In genomic region chr3:9183011-9183410, GRCh38 we compare ENCODE assay signal across 20 cellular contexts.
DNase-seq lines count a peak whose midpoint lies in the region; ATAC-seq and TF ChIP-seq lines count a peak whose summit lies in the region.
"Had no signal": no experiment of that assay in that cellular context is flagged by ENCODE, and none has a peak within 500 bp of the region (broad histone marks: within the 10 kb centered on the region; RNA-seq: fewer than 3 reads in every experiment).

No MANE protein-coding gene starts in this region.

- H3K79me2 ChIP-seq in mammary epithelial cell (ENCODE audit: insufficient read depth, low read length) (peaks cover 53% of the 10 kb centered on the region), neural cell (replicated peaks; ENCODE audit: insufficient read depth, low read length) (peaks cover 6% of the 10 kb centered on the region)

- H3K4me2 ChIP-seq in mammary epithelial cell (ENCODE audit: insufficient read depth, low read depth, low read length) (peak overlapping the region; percentile 18), neural cell (ENCODE audit: low read length) (peak overlapping the region; percentile 42)
- H3K4me2 ChIP-seq: A549 had no signal

- H3K36me3 ChIP-seq in mammary epithelial cell (ENCODE audit: insufficient read depth, low read length) (no peaks in the 10 kb centered on the region), breast epithelium (no peaks in the 10 kb centered on the region), neural cell (ENCODE audit: insufficient read depth, low read length) (no peaks in the 10 kb centered on the region), esophagus squamous epithelium (no peaks in the 10 kb centered on the region)
- H3K36me3 ChIP-seq: upper lobe of left lung had no signal

- no peak for ATAC-seq in GM21717 (IDR thresholded peaks at IDR 0.05; ENCODE audit: unreplicated experiment)
- ATAC-seq: A549; activated naive CD4-positive, alpha-beta T cell treated with anti-CD3 and anti-CD28 coated beads, Interleukin-2, amount 50 U/mL, for 72 hours; effector memory CD8-positive, alpha-beta T cell; naive thymus-derived CD4-positive, alpha-beta T cell had no signal

- TF ChIP-seq RAD21 in neural cell (conservative IDR thresholded peaks at IDR 0.05) = no peak

- H3K4me3 Mint-ChIP-seq in chondrocyte (ENCODE audit: unreplicated experiment) = no peak overlapping the region
- H3K4me3 Mint-ChIP-seq: activated CD4-positive, alpha-beta memory T cell treated with anti-CD3 and anti-CD28 coated beads, Interleukin-2, amount 10 ng/mL, durations not matched to agents 7 days and 5 days; activated T-cell treated with anti-CD3 and anti-CD28 coated beads, Interleukin-2, amount 50 U/mL, for 24 hours; CD4-positive, alpha-beta T cell; effector memory CD8-positive, alpha-beta T cell; naive thymus-derived CD4-positive, alpha-beta T cell had no signal

- dilution Hi-C loops in mammary epithelial cell (cut with HindIII; ENCODE audit: low sequenced_read_pairs) = no loop called here

- H3K4me1 ChIP-seq in mammary epithelial cell (ENCODE audit: insufficient read depth, low read length) (peaks cover 22% of the 10 kb centered on the region), breast epithelium (no peaks in the 10 kb centered on the region), esophagus squamous epithelium (peaks cover 0 to 16% (median 7%) of the 10 kb centered on the region in 3 donors)
- H3K4me1 ChIP-seq: A549 had no signal

- intact Hi-C loops in mammary epithelial cell (cut with micrococcal nuclease) = no loop called here
- intact Hi-C loops in breast epithelium (cut with DNase I; ENCODE audit: low total_unique reads) = no loop called here
- intact Hi-C loops in head of caudate nucleus (cut with DNase I) = no loop called here
- intact Hi-C loops in esophagus squamous epithelium (cut with DNase I) = no loop called here

- no peak for TF ChIP-seq EP300 in neural cell (conservative IDR thresholded peaks at IDR 0.05; ENCODE audit: poor library complexity, severe bottlenecking)

- H3K27me3 ChIP-seq in mammary epithelial cell (ENCODE audit: insufficient read depth, low read length) (no peaks in the 10 kb centered on the region), breast epithelium (no peaks in the 10 kb centered on the region), neural cell (ENCODE audit: insufficient read depth, low read depth, low read length) (no peaks in the 10 kb centered on the region), esophagus squamous epithelium (no peaks in the 10 kb centered on the region)
- H3K27me3 ChIP-seq: upper lobe of left lung had no signal

- H3K4me1 Mint-ChIP-seq in chondrocyte (ENCODE audit: low read depth) = peaks cover 6% of the 10 kb centered on the region

- H4K20me1 ChIP-seq in mammary epithelial cell (ENCODE audit: insufficient read depth, low read length) (no peaks in the 10 kb centered on the region), neural cell (ENCODE audit: insufficient read depth) (no peaks in the 10 kb centered on the region)

- H3K36me3 Mint-ChIP-seq in chondrocyte (ENCODE audit: low read depth) = no peaks in the 10 kb centered on the region

- no peak overlapping the region for H2AFZ ChIP-seq in mammary epithelial cell (ENCODE audit: low read depth, low read length)
- H2AFZ ChIP-seq in neural cell (ENCODE audit: low read depth, low read length) = no peak overlapping the region

- DNase-seq in mammary epithelial cell (no peak), breast epithelium (ENCODE audit: low spot score in 2 of 2) (no peak), head of caudate nucleus (peak in 32 of 42 donors; percentile 29 to 82 (median 61)), chondrocyte (ENCODE audit: low spot score) (no peak), esophagus squamous epithelium (lab: John Stamatoyannopoulos, UW) (no peak), EL (no peak)
- DNase-seq: activated CD4-positive, alpha-beta memory T cell treated with anti-CD3 and anti-CD28 coated beads, Interleukin-2, amount 10 ng/mL, durations not matched to agents 7 days and 5 days; activated T-cell treated with anti-CD3 and anti-CD28 coated beads, Interleukin-2, amount 50 U/mL, for 24 hours; CD4-positive, alpha-beta T cell; effector memory CD8-positive, alpha-beta T cell; naive thymus-derived CD4-positive, alpha-beta T cell; NK-92 treated with Interleukin-12 subunit alpha and Interleukin-12 subunit beta, amount 100 ng/mL, for 24 hours; right cardiac atrium; RPMI8226; stimulated activated naive CD4-positive, alpha-beta T cell treated with Interleukin-2 at 50 U/mL for 16 hours; upper lobe of left lung had no signal

- TF ChIP-seq CTCF in mammary epithelial cell (conservative IDR thresholded peaks at IDR 0.05 in 1 of 2, IDR thresholded peaks at IDR 0.05 in 1 of 2; ENCODE audit: extremely low read depth in 1 of 2, insufficient read depth in 1 of 2, low read depth in 1 of 2, low read length in 2 of 2) (no peak), breast epithelium (IDR thresholded peaks at IDR 0.05) (no peak), neural cell (IDR thresholded peaks at IDR 0.05; ENCODE audit: poor library complexity, severe bottlenecking) (no peak), chondrocyte (IDR thresholded peaks at IDR 0.05) (no peak), esophagus squamous epithelium (IDR thresholded peaks at IDR 0.05) (no peak)

- no peak overlapping the region for H3K27ac Mint-ChIP-seq in chondrocyte (ENCODE audit: unreplicated experiment)
- H3K27ac Mint-ChIP-seq: activated CD4-positive, alpha-beta memory T cell treated with anti-CD3 and anti-CD28 coated beads, Interleukin-2, amount 10 ng/mL, durations not matched to agents 7 days and 5 days; activated naive CD4-positive, alpha-beta T cell treated with anti-CD3 and anti-CD28 coated beads, Interleukin-2, amount 50 U/mL, for 72 hours; activated T-cell treated with anti-CD3 and anti-CD28 coated beads, Interleukin-2, amount 50 U/mL, for 24 hours; CD4-positive, alpha-beta T cell; effector memory CD8-positive, alpha-beta T cell; naive thymus-derived CD4-positive, alpha-beta T cell had no signal

- no peaks in the 10 kb centered on the region for H3K9me2 ChIP-seq in neural cell (ENCODE audit: insufficient read depth, low read length)

- no peaks in the 10 kb centered on the region for H3K9me3 Mint-ChIP-seq in chondrocyte (ENCODE audit: low read depth)
- H3K9me3 Mint-ChIP-seq: activated CD4-positive, alpha-beta memory T cell treated with anti-CD3 and anti-CD28 coated beads, Interleukin-2, amount 10 ng/mL, durations not matched to agents 7 days and 5 days; activated T-cell treated with anti-CD3 and anti-CD28 coated beads, Interleukin-2, amount 50 U/mL, for 24 hours; CD4-positive, alpha-beta T cell; effector memory CD8-positive, alpha-beta T cell; naive thymus-derived CD4-positive, alpha-beta T cell had no signal

- 74% methylated on average over 3 of the region's 3 CpGs for WGBS in mammary epithelial cell (ENCODE audit: low coverage, missing lambda C conversion rate)
- WGBS in esophagus squamous epithelium, 2 donors = 62 to 66% methylated on average over 3 of the region's 3 CpGs

- no peaks in the 10 kb centered on the region for H3F3A ChIP-seq in neural cell (ENCODE audit: insufficient read depth, low read length, poor library complexity, severe bottlenecking)

- H3K4me3 ChIP-seq in mammary epithelial cell (replicated peaks in 1 of 3; ENCODE audit: insufficient read depth in 1 of 3, low read depth in 2 of 3, low read length in 3 of 3) (no peak overlapping the region), breast epithelium (no peak overlapping the region), neural cell (ENCODE audit: low read length) (peak overlapping the region; percentile 48), esophagus squamous epithelium (no peak overlapping the region)
- H3K4me3 ChIP-seq: A549, upper lobe of left lung had no signal

- in situ Hi-C loops in mammary epithelial cell (cut with MboI; ENCODE audit: low sequenced_read_pairs in 2 of 2) = no loop called here

- H3K9ac ChIP-seq in mammary epithelial cell (ENCODE audit: insufficient read depth, low read length) (no peak overlapping the region), neural cell (ENCODE audit: low read length) (peak overlapping the region; percentile 52)

- peaks cover 24% of the 10 kb centered on the region for H3K27me3 Mint-ChIP-seq in chondrocyte (ENCODE audit: low read depth)
- H3K27me3 Mint-ChIP-seq: activated T-cell treated with anti-CD3 and anti-CD28 coated beads, Interleukin-2, amount 50 U/mL, for 24 hours; CD4-positive, alpha-beta T cell had no signal

- CTCF ChIA-PET in mammary epithelial cell (lab: Charles Lee; ENCODE audit: low non-redundant PET) = no interaction called here

- no peaks in the 10 kb centered on the region for H3K9me3 ChIP-seq in mammary epithelial cell (replicated peaks; ENCODE audit: insufficient read depth, low read length)
- H3K9me3 ChIP-seq in breast epithelium = no peaks in the 10 kb centered on the region
- H3K9me3 ChIP-seq in neural cell (ENCODE audit: low read length) = no peaks in the 10 kb centered on the region
- no peaks in the 10 kb centered on the region for H3K9me3 ChIP-seq in esophagus squamous epithelium
- H3K9me3 ChIP-seq: A549, upper lobe of left lung had no signal

- BruUV-seq in mammary epithelial cell (replicated peaks; lab: Mats Ljungman, UMichigan) = no TSS peak

- H3K27ac ChIP-seq in mammary epithelial cell (ENCODE audit: insufficient read depth, low read depth, low read length) (no peak overlapping the region), breast epithelium (no peak overlapping the region), neural cell (ENCODE audit: low read length) (peak overlapping the region; percentile 67), esophagus squamous epithelium (no peak overlapping the region)
- H3K27ac ChIP-seq: A549, upper lobe of left lung had no signal

- TF ChIP-seq POLR2A in breast epithelium (IDR thresholded peaks at IDR 0.05) (no peak), esophagus squamous epithelium (IDR thresholded peaks at IDR 0.05) (no peak)

TF ChIP-seq in neural cell, 6 proteins besides CTCF, POLR2A, EP300 and RAD21 (continues in another document):
- no peak for TF ChIP-seq EZH2 (IDR thresholded peaks at IDR 0.05; ENCODE audit: borderline replicate concordance, insufficient read depth, low read length, poor library complexity, severe bottlenecking)
- TF ChIP-seq POLR2AphosphoS5 (IDR thresholded peaks at IDR 0.05) = no peak

Comparison
In these comparisons a context has a peak if more than half of its experiments do, and no peak if none do; other contexts are left out.
1. DNase-seq: peak in head of caudate nucleus (32 of 42); none in mammary epithelial cell (single experiment), breast epithelium (0 of 2), chondrocyte (single experiment), esophagus squamous epithelium (single experiment) and EL (single experiment).